ENCODE assay signal across 1 cellular context in the genomic region with DNA sequence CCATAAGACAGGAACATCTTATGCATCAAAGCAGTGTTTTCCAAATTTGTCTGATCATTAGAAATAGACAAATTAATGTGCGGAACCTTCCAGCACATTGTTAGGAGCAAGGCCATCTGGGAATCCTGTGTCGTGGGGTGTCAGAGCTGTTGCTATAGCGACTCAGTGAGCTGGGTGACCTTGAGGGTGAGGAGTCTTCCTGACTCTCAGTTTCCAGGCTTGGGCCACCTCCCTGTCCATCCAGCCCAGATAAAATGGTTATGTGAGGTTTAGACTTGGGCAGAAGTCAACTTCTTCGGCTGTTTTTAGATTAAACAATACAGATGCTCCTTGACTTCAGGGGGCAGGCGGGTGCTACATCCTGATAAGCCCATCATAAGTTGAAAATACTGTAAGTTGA.
TF ChIP-seq lines count a peak whose summit lies in the region.

No MANE protein-coding gene starts in this region.

TF ChIP-seq in GM23338, 12 proteins besides CTCF, POLR2A, EP300 and RAD21:
- TF ChIP-seq ETS1 (IDR thresholded peaks at IDR 0.05): no peak
- no peak for TF ChIP-seq STAT1 (IDR thresholded peaks at IDR 0.05; ENCODE audit: unreplicated experiment)
